In genomic region chr19:30111456-30111855, GRCh38 we compare ENCODE assay signal across 22 cellular contexts.
"Had no signal": no experiment of that assay in that cellular context is flagged by ENCODE, and none has a peak within 500 bp of the region (broad histone marks: within the 10 kb centered on the region; RNA-seq: fewer than 3 reads in every experiment).

No MANE protein-coding gene starts in this region.

- H3K27me3 ChIP-seq: brain microvascular endothelial cell, testis had no signal

- H3K4me1 ChIP-seq: left lung, sigmoid colon, testis had no signal

- H3K4me1 Mint-ChIP-seq: immature natural killer cell; mesothelial cell of epicardium; naive thymus-derived CD8-positive, alpha-beta T cell; T-cell; WTC11 had no signal

- H3K4me3 Mint-ChIP-seq: dendritic cell treated with granulocyte-macrophage colony-stimulating factor and Interleukin-4, amounts not matched to agents 40 ng/mL and 50 ng/mL, for 4 days; immature natural killer cell; mesothelial cell of epicardium; naive thymus-derived CD8-positive, alpha-beta T cell; T-cell; T-helper 2 cell treated with Interferon-gamma antibody and Interleukin-4, amounts not matched to agents 5 μg/mL and 100 μg/mL, for 36 hours; WTC11 had no signal

- DNase-seq: activated gamma-delta T cell treated with Interleukin-2 at 50 U/mL for 16 hours; activated T-cell treated with anti-CD3 and anti-CD28 coated beads, Interleukin-2, amount 50 U/mL, for 1 hour; brain microvascular endothelial cell; caudate nucleus; effector CD4-positive, alpha-beta T cell; immature natural killer cell; kidney glomerular epithelial cell; left lung; naive thymus-derived CD8-positive, alpha-beta T cell; nucleus accumbens; sigmoid colon; stimulated activated CD4-positive, alpha-beta T cell treated with anti-CD3 and anti-CD28 coated beads, Interleukin-2, amount 100 ng/mL, for 48 hours; stimulated activated CD8-positive, alpha-beta memory T cell treated with anti-CD3 and anti-CD28 coated beads, Interleukin-4, amount 100 ng/mL, for 48 hours; stimulated activated naive CD4-positive, alpha-beta T cell; T-cell; testis; trophoblast cell had no signal

- H3K36me3 ChIP-seq: brain microvascular endothelial cell, left lung, sigmoid colon had no signal

- H3K27ac Mint-ChIP-seq: activated naive CD4-positive, alpha-beta T cell treated with anti-CD3 and anti-CD28 coated beads, Interleukin-2, amount 50 U/mL, for 72 hours; dendritic cell treated with granulocyte-macrophage colony-stimulating factor and Interleukin-4, amounts not matched to agents 40 ng/mL and 50 ng/mL, for 4 days; immature natural killer cell; mesothelial cell of epicardium; naive thymus-derived CD8-positive, alpha-beta T cell; T-cell; T-helper 2 cell treated with Interferon-gamma antibody and Interleukin-4, amounts not matched to agents 5 μg/mL and 100 μg/mL, for 36 hours; WTC11 had no signal

- H3K4me3 ChIP-seq: left lung, sigmoid colon, testis had no signal

- H3K36me3 Mint-ChIP-seq: activated naive CD4-positive, alpha-beta T cell treated with anti-CD3 and anti-CD28 coated beads, Interleukin-2, amount 50 U/mL, for 72 hours; immature natural killer cell; mesothelial cell of epicardium; naive thymus-derived CD8-positive, alpha-beta T cell; T-cell; WTC11 had no signal

- ATAC-seq: activated naive CD4-positive, alpha-beta T cell treated with anti-CD3 and anti-CD28 coated beads, Interleukin-2, amount 50 U/mL, for 72 hours; left lung; naive thymus-derived CD8-positive, alpha-beta T cell; T-cell; WTC11 had no signal

- H3K27ac ChIP-seq: brain microvascular endothelial cell, left lung, sigmoid colon, testis had no signal

- H3K9me3 Mint-ChIP-seq: activated naive CD4-positive, alpha-beta T cell treated with anti-CD3 and anti-CD28 coated beads, Interleukin-2, amount 50 U/mL, for 72 hours; dendritic cell treated with granulocyte-macrophage colony-stimulating factor and Interleukin-4, amounts not matched to agents 40 ng/mL and 50 ng/mL, for 4 days; immature natural killer cell; mesothelial cell of epicardium; naive thymus-derived CD8-positive, alpha-beta T cell; T-cell; T-helper 2 cell treated with Interferon-gamma antibody and Interleukin-4, amounts not matched to agents 5 μg/mL and 100 μg/mL, for 36 hours; WTC11 had no signal

- H3K9me3 ChIP-seq: left lung, sigmoid colon, testis had no signal
